In genomic region chr1:182408435-182409070, GRCh38 we compare ENCODE assay signal across 21 cellular contexts. TPM values are rescaled to one million over a fixed set of nuclear protein-coding genes. Genes with fewer than 3 reads are reported as not detected.
DNase-seq lines count a peak whose midpoint lies in the region; ATAC-seq and TF ChIP-seq lines count a peak whose summit lies in the region.
"Had no signal": no experiment of that assay in that cellular context is flagged by ENCODE, and none has a peak within 500 bp of the region (broad histone marks: within the 10 kb centered on the region; RNA-seq: fewer than 3 reads in every experiment).

No MANE protein-coding gene starts in this region.

- H3K9me3 ChIP-seq in BLaER1 (peaks cover 7% of the 10 kb centered on the region; the same call in 1 of the 2 replicates), mucosa of descending colon (peaks cover 8% of the 10 kb centered on the region)

- H3K4me1 ChIP-seq in BLaER1 (peaks cover 28% of the 10 kb centered on the region), mucosa of descending colon (ENCODE audit: low read depth) (peaks cover 10% of the 10 kb centered on the region)

- H3K4me2 ChIP-seq in BLaER1, result peak overlapping the region; percentile 69
- H3K4me2 ChIP-seq: PC-9 had no signal

- H3K36me3 ChIP-seq in BLaER1 (no peaks in the 10 kb centered on the region), mucosa of descending colon (ENCODE audit: low read depth) (no peaks in the 10 kb centered on the region)

- TF ChIP-seq CTCF in mucosa of descending colon (IDR thresholded peaks at IDR 0.05), result no peak

- no peaks in the 10 kb centered on the region for H3K27me3 ChIP-seq in BLaER1

- no peaks in the 10 kb centered on the region for H4K20me1 ChIP-seq in BLaER1

- no peak overlapping the region for H3K9ac ChIP-seq in BLaER1

- H3K4me3 ChIP-seq in BLaER1 (no peak overlapping the region), mucosa of descending colon (no peak overlapping the region)
- H3K4me3 ChIP-seq: GM12878, PC-9 had no signal

- peak; percentile 31 for DNase-seq in NCI-H69 (lab: John Stamatoyannopoulos, UW)
- DNase-seq in iPS-NIHi7 (ENCODE audit: extremely low spot score), result peak; percentile 27
- peak; percentile 46 to 58 (median 57) for DNase-seq in mucosa of descending colon
- DNase-seq in HCEC 1CT, result no peak
- DNase-seq in activated CD4-positive, alpha-beta T cell treated with anti-CD3 and anti-CD28 coated beads for 48 hours, result no peak
- DNase-seq in NCI-H2029 (lab: John Stamatoyannopoulos, UW), result no peak
- DNase-seq: 8988T, COR-L47, DMS153, HFFc6, NCI-H1048, NCI-H146, NCI-H2107, NCI-H345, NCI-H526 treated with DMSO at 0.1 percent for 48 hours, PC-9 had no signal

- ATAC-seq in mucosa of descending colon (peak; percentile 94), HG02798 (IDR thresholded peaks at IDR 0.05; ENCODE audit: poor library complexity, unreplicated experiment) (no peak)
- ATAC-seq: GM12878 had no signal

- no peak overlapping the region; the same call in 1 of the 2 replicates for H3K27ac ChIP-seq in BLaER1
- H3K27ac ChIP-seq: C4-2B, PC-9 had no signal

- intact Hi-C loops in mucosa of descending colon (cut with DNase I, micrococcal nuclease), result no loop called here

RNA-seq across cellular contexts. Expression of gene TEDDM1, which starts 8.1 kb away (rescaled TPM):
- not detected for total RNA-seq in mucosa of descending colon
- total RNA-seq: GM12878, HFFc6, PC-9, SK-MEL-5 had no signal

RNA-seq across cellular contexts. Expression of gene GLUL, which starts 17.0 kb away (rescaled TPM):
- total RNA-seq in mucosa of descending colon, result 100 to 1,000 TPM; 364 to 851 (median 517) TPM

RNA-seq across cellular contexts. Expression of gene RGSL1, which starts 41.4 kb away (rescaled TPM):
- total RNA-seq in mucosa of descending colon, result not detected
- total RNA-seq: HFFc6, PC-9, SK-MEL-5 had no signal

Comparison
In these comparisons a context has a peak if more than half of its experiments do, and no peak if none do; other contexts are left out.
1. DNase-seq: peak in NCI-H69 (single experiment), iPS-NIHi7 (single experiment) and mucosa of descending colon (3 of 3); none in HCEC 1CT (single experiment), activated CD4-positive, alpha-beta T cell treated with anti-CD3 and anti-CD28 coated beads for 48 hours (single experiment) and NCI-H2029 (single experiment).